ENCODE assay signal across 27 cellular contexts in genomic region chr20:24144371-24144770, GRCh38.
"Had no signal": no experiment of that assay in that cellular context is flagged by ENCODE, and none has a peak within 500 bp of the region (broad histone marks: within the 10 kb centered on the region; RNA-seq: fewer than 3 reads in every experiment).

No MANE protein-coding gene starts in this region.

- H3K4me3 Mint-ChIP-seq: activated CD4-positive, alpha-beta T cell treated with anti-CD3 and anti-CD28 coated beads, Interleukin-2, amount 10 ng/mL, durations not matched to agents 24 days and 14 days; activated CD8-positive, alpha-beta memory T cell treated with anti-CD3 and anti-CD28 coated beads, Interleukin-2, amount 10 ng/mL, durations not matched to agents 7 days and 5 days; activated naive CD4-positive, alpha-beta T cell treated with anti-CD3 and anti-CD28 coated beads, Interleukin-2, amount 10 ng/mL, durations not matched to agents 7 days and 5 days; activated naive CD8-positive, alpha-beta T cell; activated naive CD8-positive, alpha-beta T cell treated with anti-CD3 and anti-CD28 coated beads, Interleukin-2, amount 50 U/mL, for 24 hours; brain; T-helper 1 cell treated with Interleukin-12 subunit alpha and Interleukin-12 subunit beta and Interleukin-4 antibody, amounts not matched to agents 30 μg/mL and 1 μg/mL, for 36 hours; T-helper 2 cell treated with Interferon-gamma antibody and Interleukin-4, amounts not matched to agents 5 μg/mL and 100 μg/mL, for 36 hours had no signal

- H3K27me3 ChIP-seq: SJSA1 had no signal

- H3K9ac ChIP-seq: SK-N-SH had no signal

- H3K27ac Mint-ChIP-seq: activated CD4-positive, alpha-beta T cell treated with anti-CD3 and anti-CD28 coated beads, Interleukin-2, amount 10 ng/mL, durations not matched to agents 24 days and 14 days; activated CD8-positive, alpha-beta memory T cell treated with anti-CD3 and anti-CD28 coated beads, Interleukin-2, amount 10 ng/mL, durations not matched to agents 7 days and 5 days; activated naive CD4-positive, alpha-beta T cell treated with anti-CD3 and anti-CD28 coated beads, Interleukin-2, amount 10 ng/mL, durations not matched to agents 7 days and 5 days; activated naive CD8-positive, alpha-beta T cell; activated naive CD8-positive, alpha-beta T cell treated with anti-CD3 and anti-CD28 coated beads, Interleukin-2, amount 50 U/mL, for 24 hours; brain; T-helper 1 cell treated with Interleukin-12 subunit alpha and Interleukin-12 subunit beta and Interleukin-4 antibody, amounts not matched to agents 30 μg/mL and 1 μg/mL, for 36 hours; T-helper 2 cell treated with Interferon-gamma antibody and Interleukin-4, amounts not matched to agents 5 μg/mL and 100 μg/mL, for 36 hours had no signal

- DNase-seq: activated CD4-positive, alpha-beta T cell treated with anti-CD3 and anti-CD28 coated beads, Interleukin-2, amount 10 ng/mL, durations not matched to agents 24 days and 14 days; activated CD4-positive, alpha-beta T cell treated with anti-CD3 and anti-CD28 coated beads, Interleukin-2, amount 50 U/mL, for 48 hours; activated CD8-positive, alpha-beta memory T cell treated with anti-CD3 and anti-CD28 coated beads for 24 hours; activated CD8-positive, alpha-beta memory T cell treated with anti-CD3 and anti-CD28 coated beads, Interleukin-2, amount 10 ng/mL, durations not matched to agents 7 days and 5 days; activated CD8-positive, alpha-beta memory T cell treated with anti-CD3 and anti-CD28 coated beads, Interleukin-2, amount 50 U/mL, for 48 hours; activated effector memory CD4-positive, alpha-beta T cell treated with Interleukin-2 at 50 U/mL for 16 hours; activated naive CD4-positive, alpha-beta T cell treated with anti-CD3 and anti-CD28 coated beads, Interleukin-2, amount 10 ng/mL, durations not matched to agents 7 days and 5 days; activated naive CD8-positive, alpha-beta T cell treated with anti-CD3 and anti-CD28 coated beads, Interleukin-2, amount 50 U/mL, for 24 hours; activated T-cell treated with anti-CD3 and anti-CD28 coated beads, Interleukin-2, amount 50 U/mL, for 48 hours; anterior cingulate cortex; caudate nucleus; MM.1S; NCI-H1048; NCI-H1105 treated with DMSO at 0.1 percent for 48 hours; NCI-H1436; NCI-H1694 treated with DMSO at 0.1 percent for 48 hours; NCI-H2029; NCI-H345; NCI-H524 treated with DMSO at 0.1 percent for 48 hours; SHP77; SK-N-SH had no signal

- H3K9me3 ChIP-seq: SJSA1, SK-N-SH had no signal

- H3K27me3 Mint-ChIP-seq: activated CD4-positive, alpha-beta T cell treated with anti-CD3 and anti-CD28 coated beads, Interleukin-2, amount 10 ng/mL, durations not matched to agents 24 days and 14 days had no signal

- H3K27ac ChIP-seq: SJSA1 had no signal

- ATAC-seq: activated CD8-positive, alpha-beta memory T cell treated with anti-CD3 and anti-CD28 coated beads, Interleukin-2, amount 10 ng/mL, durations not matched to agents 7 days and 5 days; activated naive CD8-positive, alpha-beta T cell treated with anti-CD3 and anti-CD28 coated beads, Interleukin-2, amount 50 U/mL, for 24 hours; Panc1 had no signal

- H3K4me2 ChIP-seq: SK-N-SH had no signal

- H3K4me1 Mint-ChIP-seq: brain had no signal

- H3K4me3 ChIP-seq: SJSA1 had no signal

- H3K36me3 Mint-ChIP-seq: activated naive CD4-positive, alpha-beta T cell treated with anti-CD3 and anti-CD28 coated beads, Interleukin-2, amount 10 ng/mL, durations not matched to agents 7 days and 5 days; brain had no signal

- H3K36me3 ChIP-seq: SJSA1 had no signal
